Comparison of ENCODE assay signal across 1 cellular context in the genomic region with DNA sequence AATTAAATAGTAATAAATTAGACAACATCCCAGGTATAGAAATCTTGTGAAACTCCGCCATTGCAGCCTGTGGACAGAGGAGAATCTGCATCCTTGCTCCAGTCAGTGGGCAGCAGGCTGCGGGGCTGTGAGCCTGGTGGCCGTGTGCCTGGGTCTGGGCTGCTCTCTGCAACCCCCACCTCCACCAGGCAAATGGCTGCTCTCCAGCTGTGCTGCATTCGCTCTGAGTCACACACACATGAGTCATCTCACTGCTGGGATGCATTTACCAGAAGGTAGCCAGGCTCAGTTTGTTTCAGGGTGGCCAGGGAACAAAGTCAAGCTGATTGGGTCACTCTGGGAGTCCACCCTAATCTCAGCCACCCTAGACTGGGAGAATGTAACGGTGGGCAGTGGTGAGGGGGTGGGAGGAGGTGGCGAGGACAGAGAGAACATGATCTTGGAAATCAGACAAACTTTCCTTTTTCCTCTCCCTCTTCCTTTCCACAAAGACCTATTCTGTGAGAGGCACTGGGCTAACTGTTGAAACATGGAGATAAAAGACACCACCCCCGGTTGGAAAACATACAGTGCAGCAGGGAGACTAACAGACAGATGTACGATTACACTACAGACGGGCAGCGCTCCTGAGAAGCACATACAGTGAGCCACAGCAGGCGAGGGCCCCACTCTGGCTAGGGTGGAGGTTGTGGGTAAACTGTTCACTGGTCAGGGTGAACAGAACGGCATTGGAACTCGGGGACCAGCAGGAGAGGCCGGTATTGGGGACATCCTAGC.
TF ChIP-seq lines count a peak whose summit lies in the region.

No MANE protein-coding gene starts in this region.

TF ChIP-seq in K562, 482 proteins besides CTCF, POLR2A, EP300 and RAD21 (continued from another document and continues in another):
- TF ChIP-seq, protein P1, sequence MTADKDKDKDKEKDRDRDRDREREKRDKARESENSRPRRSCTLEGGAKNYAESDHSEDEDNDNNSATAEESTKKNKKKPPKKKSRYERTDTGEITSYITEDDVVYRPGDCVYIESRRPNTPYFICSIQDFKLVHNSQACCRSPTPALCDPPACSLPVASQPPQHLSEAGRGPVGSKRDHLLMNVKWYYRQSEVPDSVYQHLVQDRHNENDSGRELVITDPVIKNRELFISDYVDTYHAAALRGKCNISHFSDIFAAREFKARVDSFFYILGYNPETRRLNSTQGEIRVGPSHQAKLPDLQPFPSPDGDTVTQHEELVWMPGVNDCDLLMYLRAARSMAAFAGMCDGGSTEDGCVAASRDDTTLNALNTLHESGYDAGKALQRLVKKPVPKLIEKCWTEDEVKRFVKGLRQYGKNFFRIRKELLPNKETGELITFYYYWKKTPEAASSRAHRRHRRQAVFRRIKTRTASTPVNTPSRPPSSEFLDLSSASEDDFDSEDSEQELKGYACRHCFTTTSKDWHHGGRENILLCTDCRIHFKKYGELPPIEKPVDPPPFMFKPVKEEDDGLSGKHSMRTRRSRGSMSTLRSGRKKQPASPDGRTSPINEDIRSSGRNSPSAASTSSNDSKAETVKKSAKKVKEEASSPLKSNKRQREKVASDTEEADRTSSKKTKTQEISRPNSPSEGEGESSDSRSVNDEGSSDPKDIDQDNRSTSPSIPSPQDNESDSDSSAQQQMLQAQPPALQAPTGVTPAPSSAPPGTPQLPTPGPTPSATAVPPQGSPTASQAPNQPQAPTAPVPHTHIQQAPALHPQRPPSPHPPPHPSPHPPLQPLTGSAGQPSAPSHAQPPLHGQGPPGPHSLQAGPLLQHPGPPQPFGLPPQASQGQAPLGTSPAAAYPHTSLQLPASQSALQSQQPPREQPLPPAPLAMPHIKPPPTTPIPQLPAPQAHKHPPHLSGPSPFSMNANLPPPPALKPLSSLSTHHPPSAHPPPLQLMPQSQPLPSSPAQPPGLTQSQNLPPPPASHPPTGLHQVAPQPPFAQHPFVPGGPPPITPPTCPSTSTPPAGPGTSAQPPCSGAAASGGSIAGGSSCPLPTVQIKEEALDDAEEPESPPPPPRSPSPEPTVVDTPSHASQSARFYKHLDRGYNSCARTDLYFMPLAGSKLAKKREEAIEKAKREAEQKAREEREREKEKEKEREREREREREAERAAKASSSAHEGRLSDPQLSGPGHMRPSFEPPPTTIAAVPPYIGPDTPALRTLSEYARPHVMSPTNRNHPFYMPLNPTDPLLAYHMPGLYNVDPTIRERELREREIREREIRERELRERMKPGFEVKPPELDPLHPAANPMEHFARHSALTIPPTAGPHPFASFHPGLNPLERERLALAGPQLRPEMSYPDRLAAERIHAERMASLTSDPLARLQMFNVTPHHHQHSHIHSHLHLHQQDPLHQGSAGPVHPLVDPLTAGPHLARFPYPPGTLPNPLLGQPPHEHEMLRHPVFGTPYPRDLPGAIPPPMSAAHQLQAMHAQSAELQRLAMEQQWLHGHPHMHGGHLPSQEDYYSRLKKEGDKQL (CRISPR knock-in tag; IDR thresholded peaks at IDR 0.05; ENCODE audit: borderline replicate concordance) = no peak
- TF ChIP-seq BRD9 (IDR thresholded peaks at IDR 0.05; ENCODE audit: low read depth, partially characterized antibody) (peak; percentile 80), MTA1 (IDR thresholded peaks at IDR 0.05; ENCODE audit: borderline replicate concordance) (peak; percentile 65; the same call in 1 of the 2 replicates), CREB1 (IDR thresholded peaks at IDR 0.05) (0 out of 2 replicates have a peak, but pooled peaks have one; percentile 29), CREB1 (CRISPR knock-in tag; IDR thresholded peaks at IDR 0.05) (peak; percentile 25; the same call in 1 of the 2 replicates), ETV1 (tag; conservative IDR thresholded peaks at IDR 0.05; ENCODE audit: low read depth) (0 out of 2 replicates have a peak, but pooled peaks have one; percentile 25), HCFC1 (IDR thresholded peaks at IDR 0.05; ENCODE audit: low read depth, low read length) (peak; percentile 10; the same call in 1 of the 2 replicates), ZNF316 (IDR thresholded peaks at IDR 0.05) (peak; percentile 32; the same call in 1 of the 2 replicates), TCFL5 (CRISPR knock-in tag; conservative IDR thresholded peaks at IDR 0.05) (no peak), ZFP36 (IDR thresholded peaks at IDR 0.05; ENCODE audit: low read depth, low read length, partially characterized antibody) (peak; percentile 24), C11orf30 (IDR thresholded peaks at IDR 0.05; ENCODE audit: low read depth) (peak; percentile 58; the same call in 1 of the 2 replicates), RCOR1 (IDR thresholded peaks at IDR 0.05; ENCODE audit: borderline replicate concordance in 1 of 2, low read depth in 2 of 2, low read length in 2 of 2) (peak in 1 of 2 experiments; percentile 56; a peak in 2 of 4 replicates), NBN (IDR thresholded peaks at IDR 0.05; ENCODE audit: low read depth) (peak; percentile 76; the same call in 1 of the 2 replicates), FOXK2 (conservative IDR thresholded peaks at IDR 0.05 in 1 of 2, IDR thresholded peaks at IDR 0.05 in 1 of 2; ENCODE audit: low read depth in 2 of 2) (peak; percentile 35 to 43; a peak in 1 of 4 replicates), ZNF140 (CRISPR knock-in tag; IDR thresholded peaks at IDR 0.05) (no peak), TCF7 (IDR thresholded peaks at IDR 0.05; ENCODE audit: borderline replicate concordance) (no peak), MCM3 (IDR thresholded peaks at IDR 0.05) (no peak), ZNF584 (CRISPR knock-in tag; IDR thresholded peaks at IDR 0.05; ENCODE audit: low read depth) (peak; percentile 86), RNF2 (IDR thresholded peaks at IDR 0.05) (peak; percentile 67; the same call in 1 of the 2 replicates), ATF7 (IDR thresholded peaks at IDR 0.05) (peak; percentile 78), ELF4 (CRISPR knock-in tag; IDR thresholded peaks at IDR 0.05) (0 out of 2 replicates have a peak, but pooled peaks have one; percentile 51), JUNB (CRISPR knock-in tag; conservative IDR thresholded peaks at IDR 0.05) (peak; percentile 80), SRF (CRISPR knock-in tag; IDR thresholded peaks at IDR 0.05) (peak in 1 of 2 experiments; percentile 84; a peak in 2 of 4 replicates), SUPT5H (IDR thresholded peaks at IDR 0.05) (peak; percentile 78), MEF2D (tag; conservative IDR thresholded peaks at IDR 0.05; ENCODE audit: low read depth) (0 out of 2 replicates have a peak, but pooled peaks have one; percentile 13), RBBP5 (IDR thresholded peaks at IDR 0.05; ENCODE audit: borderline replicate concordance, insufficient read depth, low read length, poor library complexity, severe bottlenecking) (peak; percentile 80), POLR2G (IDR thresholded peaks at IDR 0.05; ENCODE audit: low read depth, low read length) (peak; percentile 54), ZNF197 (CRISPR knock-in tag; IDR thresholded peaks at IDR 0.05; ENCODE audit: low read depth) (0 out of 2 replicates have a peak, but pooled peaks have one; percentile 71), CBFA2T3 (IDR thresholded peaks at IDR 0.05) (peak; percentile 77), JUND (IDR thresholded peaks at IDR 0.05; ENCODE audit: borderline replicate concordance, low read depth, low read length) (peak; percentile 100), JUND (tag; IDR thresholded peaks at IDR 0.05; ENCODE audit: borderline replicate concordance, low read depth, low read length) (peak; percentile 100), TBP (optimal IDR thresholded peaks at IDR 0.05; ENCODE audit: low read depth, low read length) (peak; percentile 81), ZNF766 (CRISPR knock-in tag; conservative IDR thresholded peaks at IDR 0.05) (peak; percentile 65), TRIM28 (IDR thresholded peaks at IDR 0.05) (peak; percentile 79; the same call in 1 of the 2 replicates), EHMT2 (IDR thresholded peaks at IDR 0.05) (peak; percentile 31; the same call in 1 of the 2 replicates), ZNF146 (CRISPR knock-in tag; IDR thresholded peaks at IDR 0.05; ENCODE audit: unreplicated experiment) (no peak), ZBTB7A (IDR thresholded peaks at IDR 0.05; ENCODE audit: borderline replicate concordance, control insufficient read depth, low read depth, low read length) (peak; percentile 46; the same call in 1 of the 2 replicates), TAL1 (IDR thresholded peaks at IDR 0.05) (peak; percentile 9; the same call in 1 of the 2 replicates), ZNF79 (CRISPR knock-in tag; IDR thresholded peaks at IDR 0.05; ENCODE audit: low read depth) (no peak), ZNF175 (CRISPR knock-in tag; IDR thresholded peaks at IDR 0.05; ENCODE audit: low read depth) (peak; percentile 69; the same call in 1 of the 2 replicates), BACH1 (tag; IDR thresholded peaks at IDR 0.05) (peak; percentile 77), OTX1 (CRISPR knock-in tag; IDR thresholded peaks at IDR 0.05) (no peak), CEBPB (tag; IDR thresholded peaks at IDR 0.05) (0 out of 2 replicates have a peak, but pooled peaks have one; percentile 25)
- TF ChIP-seq, protein P2, sequence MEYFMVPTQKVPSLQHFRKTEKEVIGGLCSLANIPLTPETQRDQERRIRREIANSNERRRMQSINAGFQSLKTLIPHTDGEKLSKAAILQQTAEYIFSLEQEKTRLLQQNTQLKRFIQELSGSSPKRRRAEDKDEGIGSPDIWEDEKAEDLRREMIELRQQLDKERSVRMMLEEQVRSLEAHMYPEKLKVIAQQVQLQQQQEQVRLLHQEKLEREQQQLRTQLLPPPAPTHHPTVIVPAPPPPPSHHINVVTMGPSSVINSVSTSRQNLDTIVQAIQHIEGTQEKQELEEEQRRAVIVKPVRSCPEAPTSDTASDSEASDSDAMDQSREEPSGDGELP (CRISPR knock-in tag; IDR thresholded peaks at IDR 0.05; ENCODE audit: borderline replicate concordance) = peak; percentile 99
- TF ChIP-seq, protein P3, sequence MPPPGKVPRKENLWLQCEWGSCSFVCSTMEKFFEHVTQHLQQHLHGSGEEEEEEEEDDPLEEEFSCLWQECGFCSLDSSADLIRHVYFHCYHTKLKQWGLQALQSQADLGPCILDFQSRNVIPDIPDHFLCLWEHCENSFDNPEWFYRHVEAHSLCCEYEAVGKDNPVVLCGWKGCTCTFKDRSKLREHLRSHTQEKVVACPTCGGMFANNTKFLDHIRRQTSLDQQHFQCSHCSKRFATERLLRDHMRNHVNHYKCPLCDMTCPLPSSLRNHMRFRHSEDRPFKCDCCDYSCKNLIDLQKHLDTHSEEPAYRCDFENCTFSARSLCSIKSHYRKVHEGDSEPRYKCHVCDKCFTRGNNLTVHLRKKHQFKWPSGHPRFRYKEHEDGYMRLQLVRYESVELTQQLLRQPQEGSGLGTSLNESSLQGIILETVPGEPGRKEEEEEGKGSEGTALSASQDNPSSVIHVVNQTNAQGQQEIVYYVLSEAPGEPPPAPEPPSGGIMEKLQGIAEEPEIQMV (tag; conservative IDR thresholded peaks at IDR 0.05; ENCODE audit: low read depth) = 0 out of 2 replicates have a peak, but pooled peaks have one; percentile 7
- TF ChIP-seq, protein P4, sequence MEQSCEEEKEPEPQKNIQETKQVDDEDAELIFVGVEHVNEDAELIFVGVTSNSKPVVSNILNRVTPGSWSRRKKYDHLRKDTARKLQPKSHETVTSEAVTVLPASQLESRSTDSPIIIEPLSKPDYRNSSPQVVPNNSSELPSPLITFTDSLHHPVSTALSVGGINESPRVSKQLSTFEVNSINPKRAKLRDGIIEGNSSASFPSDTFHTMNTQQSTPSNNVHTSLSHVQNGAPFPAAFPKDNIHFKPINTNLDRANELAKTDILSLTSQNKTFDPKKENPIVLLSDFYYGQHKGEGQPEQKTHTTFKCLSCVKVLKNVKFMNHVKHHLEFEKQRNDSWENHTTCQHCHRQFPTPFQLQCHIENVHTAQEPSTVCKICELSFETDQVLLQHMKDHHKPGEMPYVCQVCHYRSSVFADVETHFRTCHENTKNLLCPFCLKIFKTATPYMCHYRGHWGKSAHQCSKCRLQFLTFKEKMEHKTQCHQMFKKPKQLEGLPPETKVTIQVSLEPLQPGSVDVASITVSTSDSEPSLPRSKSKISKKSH (CRISPR knock-in tag; IDR thresholded peaks at IDR 0.05) = no peak
- TF ChIP-seq, protein P5, sequence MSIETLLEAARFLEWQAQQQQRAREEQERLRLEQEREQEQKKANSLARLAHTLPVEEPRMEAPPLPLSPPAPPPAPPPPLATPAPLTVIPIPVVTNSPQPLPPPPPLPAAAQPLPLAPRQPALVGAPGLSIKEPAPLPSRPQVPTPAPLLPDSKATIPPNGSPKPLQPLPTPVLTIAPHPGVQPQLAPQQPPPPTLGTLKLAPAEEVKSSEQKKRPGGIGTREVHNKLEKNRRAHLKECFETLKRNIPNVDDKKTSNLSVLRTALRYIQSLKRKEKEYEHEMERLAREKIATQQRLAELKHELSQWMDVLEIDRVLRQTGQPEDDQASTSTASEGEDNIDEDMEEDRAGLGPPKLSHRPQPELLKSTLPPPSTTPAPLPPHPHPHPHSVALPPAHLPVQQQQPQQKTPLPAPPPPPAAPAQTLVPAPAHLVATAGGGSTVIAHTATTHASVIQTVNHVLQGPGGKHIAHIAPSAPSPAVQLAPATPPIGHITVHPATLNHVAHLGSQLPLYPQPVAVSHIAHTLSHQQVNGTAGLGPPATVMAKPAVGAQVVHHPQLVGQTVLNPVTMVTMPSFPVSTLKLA (conservative IDR thresholded peaks at IDR 0.05) = peak; percentile 31 to 69; a peak in 2 of 4 replicates
- TF ChIP-seq, protein P6, sequence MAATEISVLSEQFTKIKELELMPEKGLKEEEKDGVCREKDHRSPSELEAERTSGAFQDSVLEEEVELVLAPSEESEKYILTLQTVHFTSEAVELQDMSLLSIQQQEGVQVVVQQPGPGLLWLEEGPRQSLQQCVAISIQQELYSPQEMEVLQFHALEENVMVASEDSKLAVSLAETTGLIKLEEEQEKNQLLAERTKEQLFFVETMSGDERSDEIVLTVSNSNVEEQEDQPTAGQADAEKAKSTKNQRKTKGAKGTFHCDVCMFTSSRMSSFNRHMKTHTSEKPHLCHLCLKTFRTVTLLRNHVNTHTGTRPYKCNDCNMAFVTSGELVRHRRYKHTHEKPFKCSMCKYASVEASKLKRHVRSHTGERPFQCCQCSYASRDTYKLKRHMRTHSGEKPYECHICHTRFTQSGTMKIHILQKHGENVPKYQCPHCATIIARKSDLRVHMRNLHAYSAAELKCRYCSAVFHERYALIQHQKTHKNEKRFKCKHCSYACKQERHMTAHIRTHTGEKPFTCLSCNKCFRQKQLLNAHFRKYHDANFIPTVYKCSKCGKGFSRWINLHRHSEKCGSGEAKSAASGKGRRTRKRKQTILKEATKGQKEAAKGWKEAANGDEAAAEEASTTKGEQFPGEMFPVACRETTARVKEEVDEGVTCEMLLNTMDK (IDR thresholded peaks at IDR 0.05; ENCODE audit: borderline replicate concordance, insufficient read depth, low read depth, low read length, poor library complexity, severe bottlenecking) = no peak
- TF ChIP-seq, protein P7, sequence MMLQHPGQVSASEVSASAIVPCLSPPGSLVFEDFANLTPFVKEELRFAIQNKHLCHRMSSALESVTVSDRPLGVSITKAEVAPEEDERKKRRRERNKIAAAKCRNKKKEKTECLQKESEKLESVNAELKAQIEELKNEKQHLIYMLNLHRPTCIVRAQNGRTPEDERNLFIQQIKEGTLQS (IDR thresholded peaks at IDR 0.05) = peak; percentile 99
- TF ChIP-seq, protein P7 (CRISPR knock-in tag; conservative IDR thresholded peaks at IDR 0.05) = peak; percentile 96
